29 cellular contexts compared by ENCODE assay signal in the genomic region with DNA sequence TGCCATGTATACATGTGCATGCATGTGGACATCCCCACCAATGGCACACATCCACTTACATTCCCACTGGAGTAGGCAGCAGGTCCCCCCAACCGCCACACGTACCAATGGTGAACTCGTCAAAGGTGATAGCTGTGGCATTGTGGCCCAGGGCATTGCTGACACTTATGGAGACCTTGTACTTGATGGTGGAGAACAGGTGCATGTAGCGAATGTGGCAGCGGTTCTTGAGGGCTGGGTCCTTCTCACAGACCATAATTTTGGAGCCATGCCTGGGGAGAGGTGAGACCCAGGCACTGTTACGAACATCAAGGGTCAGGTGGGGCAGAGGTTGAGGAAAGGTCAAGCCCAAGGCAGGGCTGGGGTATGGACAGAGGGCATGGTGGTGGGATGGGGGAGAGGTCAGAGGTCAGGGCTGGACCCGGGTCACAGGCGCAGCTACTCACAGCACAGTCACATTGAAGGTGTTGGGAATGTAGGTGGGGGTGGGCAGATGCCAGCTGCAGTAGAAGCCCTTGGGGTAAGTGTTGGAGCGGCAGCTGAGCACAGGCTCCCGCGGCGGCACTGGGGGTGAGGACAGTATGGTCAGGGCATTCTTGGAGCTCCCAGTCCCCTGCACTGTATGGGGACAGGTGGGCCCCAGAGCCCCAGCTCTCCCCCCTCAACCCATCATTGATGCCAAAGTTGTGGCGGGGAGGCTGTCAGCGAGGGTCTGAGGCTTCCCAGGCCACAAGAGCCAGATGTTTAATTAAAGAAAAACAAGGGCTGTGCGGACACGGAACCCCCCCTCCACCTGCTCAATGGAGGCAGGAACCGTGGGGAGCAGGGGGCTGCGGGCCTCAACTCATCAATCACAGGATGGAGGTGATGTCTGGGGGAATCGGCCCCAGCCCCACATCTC. TPM values are rescaled to one million over a fixed set of nuclear protein-coding genes. Genes with fewer than 3 reads are reported as not detected.
"Had no signal": no experiment of that assay in that cellular context is flagged by ENCODE, and none has a peak within 500 bp of the region (broad histone marks: within the 10 kb centered on the region; RNA-seq: fewer than 3 reads in every experiment).

No MANE protein-coding gene starts in this region.

- H3K9me3 Mint-ChIP-seq: activated CD4-positive, alpha-beta memory T cell treated with anti-CD3 and anti-CD28 coated beads for 36 hours; activated naive CD8-positive, alpha-beta T cell treated with anti-CD3 and anti-CD28 coated beads, Interleukin-2, amount 10 ng/mL, durations not matched to agents 7 days and 5 days; activated T-helper 17 cell treated with anti-CD3 and anti-CD28 coated beads, Interleukin-2, amount 50 U/mL, for 72 hours; stimulated activated naive CD8-positive, alpha-beta T cell treated with anti-CD3 and anti-CD28 coated beads, Interleukin-15, amount 100 ng/mL, for 72 hours; WTC11 had no signal

- H3K36me3 ChIP-seq: colonic mucosa, right atrium auricular region, suprapubic skin, transverse colon had no signal

- H3K4me3 ChIP-seq: body of pancreas, colonic mucosa, mucosa of descending colon, right atrium auricular region, skin epidermis, suprapubic skin, transverse colon, vagina had no signal

- H3K27ac ChIP-seq: body of pancreas, colonic mucosa, right atrium auricular region, skin epidermis, suprapubic skin, transverse colon, vagina had no signal

- DNase-seq: activated CD4-positive, alpha-beta memory T cell treated with anti-CD3 and anti-CD28 coated beads for 36 hours; activated CD4-positive, alpha-beta T cell treated with anti-CD3 and anti-CD28 coated beads for 36 hours; activated CD8-positive, alpha-beta memory T cell treated with anti-CD3 and anti-CD28 coated beads, Interleukin-2, amount 10 ng/mL, durations not matched to agents 7 days and 5 days; activated naive CD4-positive, alpha-beta T cell treated with Interleukin-2 at 50 U/mL for 16 hours; activated naive CD8-positive, alpha-beta T cell treated with anti-CD3 and anti-CD28 coated beads, Interleukin-2, amount 10 ng/mL, durations not matched to agents 7 days and 5 days; activated T-cell treated with anti-CD3 and anti-CD28 coated beads, Interleukin-2, amount 50 U/mL, for 1 hour; amygdala; body of pancreas; central memory CD4-positive, alpha-beta T cell; colonic mucosa; foreskin melanocyte; head of caudate nucleus; mesenchymal stem cell; naive thymus-derived CD4-positive, alpha-beta T cell; occipital lobe; stimulated activated CD4-positive, alpha-beta T cell treated with anti-CD3 and anti-CD28 coated beads, Interleukin-15, amount 100 ng/mL, for 24 hours; stimulated activated CD4-positive, alpha-beta T cell treated with anti-CD3 and anti-CD28 coated beads, Interleukin-2, amount 100 ng/mL, for 48 hours; stimulated activated naive CD8-positive, alpha-beta T cell treated with anti-CD3 and anti-CD28 coated beads, Interleukin-15, amount 100 ng/mL, for 72 hours; transverse colon had no signal

- ATAC-seq: activated CD4-positive, alpha-beta T cell treated with anti-CD3 and anti-CD28 coated beads for 36 hours; activated CD8-positive, alpha-beta memory T cell treated with anti-CD3 and anti-CD28 coated beads, Interleukin-2, amount 10 ng/mL, durations not matched to agents 7 days and 5 days; activated T-helper 17 cell treated with anti-CD3 and anti-CD28 coated beads, Interleukin-2, amount 50 U/mL, for 72 hours; body of pancreas; mucosa of descending colon; naive thymus-derived CD4-positive, alpha-beta T cell; stimulated activated naive CD8-positive, alpha-beta T cell treated with anti-CD3 and anti-CD28 coated beads, Interleukin-15, amount 100 ng/mL, for 72 hours; WTC11 had no signal

- H3K4me3 Mint-ChIP-seq: activated CD4-positive, alpha-beta memory T cell treated with anti-CD3 and anti-CD28 coated beads for 36 hours; activated CD4-positive, alpha-beta T cell treated with anti-CD3 and anti-CD28 coated beads for 36 hours; activated CD8-positive, alpha-beta memory T cell treated with anti-CD3 and anti-CD28 coated beads, Interleukin-2, amount 10 ng/mL, durations not matched to agents 7 days and 5 days; activated naive CD8-positive, alpha-beta T cell treated with anti-CD3 and anti-CD28 coated beads, Interleukin-2, amount 10 ng/mL, durations not matched to agents 7 days and 5 days; activated T-helper 17 cell treated with anti-CD3 and anti-CD28 coated beads, Interleukin-2, amount 50 U/mL, for 72 hours; naive thymus-derived CD4-positive, alpha-beta T cell; stimulated activated naive CD8-positive, alpha-beta T cell treated with anti-CD3 and anti-CD28 coated beads, Interleukin-15, amount 100 ng/mL, for 72 hours; WTC11 had no signal

- H3K27me3 ChIP-seq: body of pancreas, right atrium auricular region, vagina had no signal

- H3K4me1 Mint-ChIP-seq: activated CD4-positive, alpha-beta T cell treated with anti-CD3 and anti-CD28 coated beads for 36 hours; activated CD8-positive, alpha-beta memory T cell treated with anti-CD3 and anti-CD28 coated beads, Interleukin-2, amount 10 ng/mL, durations not matched to agents 7 days and 5 days; activated naive CD8-positive, alpha-beta T cell treated with anti-CD3 and anti-CD28 coated beads, Interleukin-2, amount 10 ng/mL, durations not matched to agents 7 days and 5 days; activated T-helper 17 cell treated with anti-CD3 and anti-CD28 coated beads, Interleukin-2, amount 50 U/mL, for 72 hours; naive thymus-derived CD4-positive, alpha-beta T cell; stimulated activated naive CD8-positive, alpha-beta T cell treated with anti-CD3 and anti-CD28 coated beads, Interleukin-15, amount 100 ng/mL, for 72 hours had no signal

- H3K36me3 Mint-ChIP-seq: activated CD4-positive, alpha-beta memory T cell treated with anti-CD3 and anti-CD28 coated beads for 36 hours; activated CD8-positive, alpha-beta memory T cell treated with anti-CD3 and anti-CD28 coated beads, Interleukin-2, amount 10 ng/mL, durations not matched to agents 7 days and 5 days; activated naive CD8-positive, alpha-beta T cell treated with anti-CD3 and anti-CD28 coated beads, Interleukin-2, amount 10 ng/mL, durations not matched to agents 7 days and 5 days; WTC11 had no signal

- H3K9me3 ChIP-seq: body of pancreas, colonic mucosa, mucosa of descending colon, right atrium auricular region, suprapubic skin, transverse colon, vagina had no signal

- H3K27ac Mint-ChIP-seq: activated CD4-positive, alpha-beta memory T cell treated with anti-CD3 and anti-CD28 coated beads for 36 hours; activated CD4-positive, alpha-beta T cell treated with anti-CD3 and anti-CD28 coated beads for 36 hours; activated CD8-positive, alpha-beta memory T cell treated with anti-CD3 and anti-CD28 coated beads, Interleukin-2, amount 10 ng/mL, durations not matched to agents 7 days and 5 days; activated naive CD8-positive, alpha-beta T cell treated with anti-CD3 and anti-CD28 coated beads, Interleukin-2, amount 10 ng/mL, durations not matched to agents 7 days and 5 days; activated T-helper 17 cell treated with anti-CD3 and anti-CD28 coated beads, Interleukin-2, amount 50 U/mL, for 72 hours; naive thymus-derived CD4-positive, alpha-beta T cell; progenitor cell of endocrine pancreas; stimulated activated naive CD8-positive, alpha-beta T cell treated with anti-CD3 and anti-CD28 coated beads, Interleukin-15, amount 100 ng/mL, for 72 hours; WTC11 had no signal

RNA-seq across cellular contexts. Expression of a gene that starts 31.9 kb away (rescaled TPM):
- total RNA-seq: activated CD4-positive, alpha-beta memory T cell treated with anti-CD3 and anti-CD28 coated beads for 36 hours; activated CD4-positive, alpha-beta T cell treated with anti-CD3 and anti-CD28 coated beads for 36 hours; activated CD8-positive, alpha-beta memory T cell treated with anti-CD3 and anti-CD28 coated beads, Interleukin-2, amount 10 ng/mL, durations not matched to agents 7 days and 5 days; activated naive CD8-positive, alpha-beta T cell treated with anti-CD3 and anti-CD28 coated beads, Interleukin-2, amount 10 ng/mL, durations not matched to agents 7 days and 5 days; activated T-helper 17 cell treated with anti-CD3 and anti-CD28 coated beads, Interleukin-2, amount 50 U/mL, for 72 hours; epithelial cell of proximal tubule; naive thymus-derived CD4-positive, alpha-beta T cell; T-helper 2 cell treated with Interferon-gamma antibody and Interleukin-4, amounts not matched to agents 100 ng/mL and 5 ng/mL, for 36 hours had no signal
- polyA plus RNA-seq: naive thymus-derived CD4-positive, alpha-beta T cell had no signal

RNA-seq across cellular contexts. Expression of a gene that starts 34.9 kb away (rescaled TPM):
- total RNA-seq: activated CD4-positive, alpha-beta T cell treated with anti-CD3 and anti-CD28 coated beads for 36 hours; activated CD8-positive, alpha-beta memory T cell treated with anti-CD3 and anti-CD28 coated beads, Interleukin-2, amount 10 ng/mL, durations not matched to agents 7 days and 5 days; activated naive CD8-positive, alpha-beta T cell treated with anti-CD3 and anti-CD28 coated beads, Interleukin-2, amount 10 ng/mL, durations not matched to agents 7 days and 5 days; activated T-helper 17 cell treated with anti-CD3 and anti-CD28 coated beads, Interleukin-2, amount 50 U/mL, for 72 hours; T-helper 2 cell treated with Interferon-gamma antibody and Interleukin-4, amounts not matched to agents 100 ng/mL and 5 ng/mL, for 36 hours; vagina had no signal
